Comparison of ENCODE assay signal across 8 cellular contexts in the genomic region with DNA sequence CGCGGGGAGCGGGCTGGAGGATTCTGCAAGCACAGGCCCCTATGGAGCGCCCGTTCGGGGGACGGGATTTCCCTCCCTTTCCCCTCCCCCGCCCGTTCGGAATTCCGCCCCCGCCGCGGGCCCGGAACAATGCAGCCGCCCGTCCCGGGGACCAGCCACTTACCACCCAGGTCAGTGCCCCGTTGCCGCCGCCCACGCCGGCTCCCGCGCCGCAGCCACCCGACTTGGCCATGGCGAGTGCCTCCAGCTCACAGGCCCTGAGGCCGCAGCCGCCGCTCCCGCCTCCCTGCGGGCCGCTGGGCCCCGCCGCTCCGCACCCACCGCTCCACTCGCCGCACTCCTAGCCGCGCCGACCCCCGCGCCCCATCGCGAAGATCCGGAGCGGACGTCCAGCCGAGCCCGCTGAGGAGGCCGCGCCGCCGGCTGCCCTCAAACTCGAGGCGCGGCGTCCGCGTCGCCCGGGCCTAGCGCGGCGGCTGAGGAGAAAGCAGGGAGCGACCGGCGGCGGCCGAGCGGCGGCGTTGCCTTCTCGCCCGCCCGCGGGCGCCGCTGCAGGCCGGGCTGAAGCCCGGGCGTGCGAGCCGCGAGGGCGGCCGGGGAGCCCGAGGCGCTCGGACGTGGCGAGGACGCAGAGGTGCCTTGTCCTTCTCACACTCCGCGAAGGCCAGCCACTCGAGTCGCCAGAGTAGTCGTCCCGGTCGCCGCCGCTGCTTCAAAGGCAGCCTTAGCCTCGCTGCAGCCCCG. TPM values are rescaled to one million over a fixed set of nuclear protein-coding genes. Genes with fewer than 3 reads are reported as not detected.
DNase-seq lines count a peak whose midpoint lies in the region; ATAC-seq and TF ChIP-seq lines count a peak whose summit lies in the region.

No MANE protein-coding gene starts in this region.

- H4K20me1 ChIP-seq in OCI-LY1 (ENCODE audit: insufficient read depth, low read length): no peaks in the 10 kb centered on the region

- peak overlapping the region; percentile 98 for H3K27ac Mint-ChIP-seq in activated T-helper 2 cell treated with anti-CD3 and anti-CD28 coated beads, Interferon-gamma antibody, Interleukin-2, Interleukin-4, amounts not matched to agents 10 μg/mL and 5 μg/mL and 100 μg/mL, durations not matched to agents 14 hours and 24 hours and 36 hours
- peak overlapping the region; percentile 100 for H3K27ac Mint-ChIP-seq in nephron progenitor cell
- peak overlapping the region; percentile 97 to 100 for H3K27ac Mint-ChIP-seq in stimulated activated naive CD8-positive, alpha-beta T cell treated with anti-CD3 and anti-CD28 coated beads, Interleukin-15, amount 100 ng/mL, for 72 hours

- H3K9ac ChIP-seq in OCI-LY1 (ENCODE audit: low read length): peak overlapping the region; percentile 67

- peak; percentile 71 for DNase-seq in DMS 273 (lab: John Stamatoyannopoulos, UW; ENCODE audit: unreplicated experiment)
- DNase-seq in DMS 273 treated with DMSO at 0.1 percent for 48 hours (lab: John Stamatoyannopoulos, UW): no peak
- peak; percentile 45 for DNase-seq in activated T-helper 2 cell treated with anti-CD3 and anti-CD28 coated beads, Interferon-gamma antibody, Interleukin-2, Interleukin-4, amounts not matched to agents 10 μg/mL and 5 μg/mL and 100 μg/mL, durations not matched to agents 14 hours and 24 hours and 36 hours (ENCODE audit: low spot score)
- DNase-seq in fibroblast of peridontal ligament (ENCODE audit: extremely low read depth): peak; percentile 23
- peak; percentile 81 for DNase-seq in nephron progenitor cell
- DNase-seq in stimulated activated naive CD8-positive, alpha-beta T cell treated with anti-CD3 and anti-CD28 coated beads, Interleukin-15, amount 100 ng/mL, for 72 hours: peak; percentile 74 to 76

- H3K4me3 Mint-ChIP-seq in activated T-helper 2 cell treated with anti-CD3 and anti-CD28 coated beads, Interferon-gamma antibody, Interleukin-2, Interleukin-4, amounts not matched to agents 10 μg/mL and 5 μg/mL and 100 μg/mL, durations not matched to agents 14 hours and 24 hours and 36 hours (ENCODE audit: low read depth): peak overlapping the region; percentile 97
- peak overlapping the region; percentile 99 for H3K4me3 Mint-ChIP-seq in nephron progenitor cell
- H3K4me3 Mint-ChIP-seq in stimulated activated naive CD8-positive, alpha-beta T cell treated with anti-CD3 and anti-CD28 coated beads, Interleukin-15, amount 100 ng/mL, for 72 hours: peak overlapping the region; percentile 88 to 96

- no peaks in the 10 kb centered on the region for H3K36me3 ChIP-seq in OCI-LY1 (ENCODE audit: insufficient read depth, low read length)

- H3K27me3 Mint-ChIP-seq in activated T-helper 2 cell treated with anti-CD3 and anti-CD28 coated beads, Interferon-gamma antibody, Interleukin-2, Interleukin-4, amounts not matched to agents 10 μg/mL and 5 μg/mL and 100 μg/mL, durations not matched to agents 14 hours and 24 hours and 36 hours (ENCODE audit: low read depth): no peaks in the 10 kb centered on the region
- peaks cover 6% of the 10 kb centered on the region for H3K27me3 Mint-ChIP-seq in nephron progenitor cell (ENCODE audit: low read depth, poor library complexity)
- H3K27me3 Mint-ChIP-seq in stimulated activated naive CD8-positive, alpha-beta T cell treated with anti-CD3 and anti-CD28 coated beads, Interleukin-15, amount 100 ng/mL, for 72 hours: no peaks in the 10 kb centered on the region

- peaks cover 58% of the 10 kb centered on the region for H3K4me1 ChIP-seq in OCI-LY1 (ENCODE audit: insufficient read depth, low read length, severe bottlenecking)

- H3K36me3 Mint-ChIP-seq in activated T-helper 2 cell treated with anti-CD3 and anti-CD28 coated beads, Interferon-gamma antibody, Interleukin-2, Interleukin-4, amounts not matched to agents 10 μg/mL and 5 μg/mL and 100 μg/mL, durations not matched to agents 14 hours and 24 hours and 36 hours (ENCODE audit: low read depth): peaks cover 22% of the 10 kb centered on the region
- peaks cover 8% of the 10 kb centered on the region for H3K36me3 Mint-ChIP-seq in nephron progenitor cell (ENCODE audit: low read depth)

- intact Hi-C loops in activated T-helper 2 cell treated with anti-CD3 and anti-CD28 coated beads, Interferon-gamma antibody, Interleukin-2, Interleukin-4, amounts not matched to agents 10 μg/mL and 5 μg/mL and 100 μg/mL, durations not matched to agents 14 hours and 24 hours and 36 hours (cut with micrococcal nuclease): loop anchor here (2.0 to 5.0 kb wide), 3 partner anchors 63 to 1747 kb away; partner anchors contain the start of genes NKIRAS1 and RPL15

- peak overlapping the region; percentile 81 for H3K4me2 ChIP-seq in OCI-LY1 (ENCODE audit: low read length)

- peaks cover 45% of the 10 kb centered on the region for H3K79me2 ChIP-seq in OCI-LY1 (ENCODE audit: insufficient read depth, low read length)

- H3K9me2 ChIP-seq in OCI-LY1 (ENCODE audit: low read depth, low read length): no peaks in the 10 kb centered on the region

- peak overlapping the region; percentile 78 for H3K4me3 ChIP-seq in OCI-LY1 (ENCODE audit: low read depth, low read length, poor library complexity, severe bottlenecking)

- H3F3A ChIP-seq in OCI-LY1 (ENCODE audit: insufficient read depth, low read length): no peaks in the 10 kb centered on the region

- no peak overlapping the region for H2AFZ ChIP-seq in OCI-LY1 (ENCODE audit: low read length)

- no peak for TF ChIP-seq CTCF in OCI-LY1 (IDR thresholded peaks at IDR 0.05; ENCODE audit: low read length)
- TF ChIP-seq CTCF in nephron progenitor cell (IDR thresholded peaks at IDR 0.05): no peak

- peaks cover 34% of the 10 kb centered on the region for H3K4me1 Mint-ChIP-seq in activated T-helper 2 cell treated with anti-CD3 and anti-CD28 coated beads, Interferon-gamma antibody, Interleukin-2, Interleukin-4, amounts not matched to agents 10 μg/mL and 5 μg/mL and 100 μg/mL, durations not matched to agents 14 hours and 24 hours and 36 hours (ENCODE audit: low read depth)
- H3K4me1 Mint-ChIP-seq in nephron progenitor cell: peaks cover 62% of the 10 kb centered on the region
- peaks cover 54% of the 10 kb centered on the region for H3K4me1 Mint-ChIP-seq in stimulated activated naive CD8-positive, alpha-beta T cell treated with anti-CD3 and anti-CD28 coated beads, Interleukin-15, amount 100 ng/mL, for 72 hours

- no peaks in the 10 kb centered on the region for H3K9me3 ChIP-seq in OCI-LY1 (ENCODE audit: low read length)

- ATAC-seq in HG02588 (IDR thresholded peaks at IDR 0.05; ENCODE audit: unreplicated experiment): peak; percentile 37
- ATAC-seq in stimulated activated naive CD8-positive, alpha-beta T cell treated with anti-CD3 and anti-CD28 coated beads, Interleukin-15, amount 100 ng/mL, for 72 hours: peak; percentile 54

- no peaks in the 10 kb centered on the region for H3K27me3 ChIP-seq in OCI-LY1 (ENCODE audit: insufficient read depth, low read length)

- peak overlapping the region; percentile 90 for H3K27ac ChIP-seq in OCI-LY1 (ENCODE audit: low read depth, low read length, poor library complexity, severe bottlenecking)

- no peaks in the 10 kb centered on the region for H3K9me3 Mint-ChIP-seq in activated T-helper 2 cell treated with anti-CD3 and anti-CD28 coated beads, Interferon-gamma antibody, Interleukin-2, Interleukin-4, amounts not matched to agents 10 μg/mL and 5 μg/mL and 100 μg/mL, durations not matched to agents 14 hours and 24 hours and 36 hours
- H3K9me3 Mint-ChIP-seq in nephron progenitor cell: no peaks in the 10 kb centered on the region
- H3K9me3 Mint-ChIP-seq in stimulated activated naive CD8-positive, alpha-beta T cell treated with anti-CD3 and anti-CD28 coated beads, Interleukin-15, amount 100 ng/mL, for 72 hours: no peaks in the 10 kb centered on the region

RNA-seq across cellular contexts. Expression of gene TOP2B, which starts 0.5 kb away (rescaled TPM):
- total RNA-seq in activated T-helper 2 cell treated with anti-CD3 and anti-CD28 coated beads, Interferon-gamma antibody, Interleukin-2, Interleukin-4, amounts not matched to agents 10 μg/mL and 5 μg/mL and 100 μg/mL, durations not matched to agents 14 hours and 24 hours and 36 hours: 167 and 170 TPM in 2 replicates
